Comparison of ENCODE assay signal across 20 cellular contexts in genomic region chr2:68303033-68303901, GRCh38.
"Had no signal": no experiment of that assay in that cellular context is flagged by ENCODE, and none has a peak within 500 bp of the region (broad histone marks: within the 10 kb centered on the region; RNA-seq: fewer than 3 reads in every experiment).

No MANE protein-coding gene starts in this region.

- H3K27me3 ChIP-seq: dorsolateral prefrontal cortex, gastrocnemius medialis, heart right ventricle, neutrophil, spleen, testis, tibial nerve had no signal

- ATAC-seq: gastrocnemius medialis; heart right ventricle; psoas muscle; sciatic nerve; stimulated activated memory B cell treated with anti-CD40 and anti-IgM and Interleukin-4, amounts not matched to agents 10 μg/mL and 1 μg/mL and 100 μg/mL, for 72 hours had no signal

- H3K27ac ChIP-seq: dorsolateral prefrontal cortex, gastrocnemius medialis, heart right ventricle, neutrophil, psoas muscle, spleen, testis, tibial nerve had no signal

- DNase-seq: cortex of kidney; dorsolateral prefrontal cortex; effector CD8-positive, alpha-beta T cell; gastrocnemius medialis; heart right ventricle; hypothalamus; kidney glomerular epithelial cell; naive B cell; psoas muscle; retina; spleen; stimulated activated CD4-positive, alpha-beta T cell treated with anti-CD3 and anti-CD28 coated beads, Interleukin-15, amount 100 ng/mL, for 24 hours; stimulated activated CD4-positive, alpha-beta T cell treated with anti-CD3 and anti-CD28 coated beads, Interleukin-1b, Interleukin-23, amount 100 ng/mL, for 48 hours; stimulated activated CD4-positive, alpha-beta T cell treated with anti-CD3 and anti-CD28 coated beads, Interleukin-4, amount 100 ng/mL, for 24 hours; testis had no signal

- H3K4me3 ChIP-seq: dorsolateral prefrontal cortex, gastrocnemius medialis, heart right ventricle, psoas muscle, spleen, testis, tibial nerve had no signal

- H3K36me3 ChIP-seq: gastrocnemius medialis, neutrophil, spleen had no signal

- H3K9me3 ChIP-seq: gastrocnemius medialis, heart right ventricle, neutrophil, psoas muscle, spleen, testis, tibial nerve had no signal

- FAIRE-seq: islet of Langerhans had no signal

- H3K4me1 ChIP-seq: gastrocnemius medialis, heart right ventricle, psoas muscle, spleen, testis, tibial nerve had no signal
